In genomic region chr6:99521557-99522286, GRCh38 we compare ENCODE assay signal across 8 cellular contexts. TPM values are rescaled to one million over a fixed set of nuclear protein-coding genes. Genes with fewer than 3 reads are reported as not detected.
DNase-seq lines count a peak whose midpoint lies in the region; TF ChIP-seq lines count a peak whose summit lies in the region.

No MANE protein-coding gene starts in this region.

- no peaks in the 10 kb centered on the region for H4K20me1 ChIP-seq in H9 (ENCODE audit: control insufficient read depth, insufficient read depth, insufficient read length)

- H3K36me3 ChIP-seq in brain microvascular endothelial cell (replicated peaks) = no peaks in the 10 kb centered on the region
- no peaks in the 10 kb centered on the region for H3K36me3 ChIP-seq in suprapubic skin

- H3K4ac ChIP-seq in H9 (ENCODE audit: low read depth, low read length) = no peak overlapping the region; the same call in 1 of the 2 replicates

- peaks cover 0 to 8% (median under 1%) of the 10 kb centered on the region in 3 experiments; a peak in 6 of 7 replicates for H3K36me3 Mint-ChIP-seq in H9 (ENCODE audit: insufficient read depth in 1 of 3, low read depth in 3 of 3)

- no peak for TF ChIP-seq POLR2A in suprapubic skin (IDR thresholded peaks at IDR 0.05)

- peak overlapping the region; percentile 82 for H2BK120ac ChIP-seq in H9 (ENCODE audit: low read depth, low read length, poor library complexity, severe bottlenecking)

- no peak overlapping the region for H2BK15ac ChIP-seq in H9 (ENCODE audit: low read depth, low read length)

- H3K9me3 ChIP-seq in H9 (ENCODE audit: control insufficient read depth, low read depth, low read length) (no peaks in the 10 kb centered on the region), suprapubic skin (no peaks in the 10 kb centered on the region)

- no peak overlapping the region for H3K23ac ChIP-seq in H9 (ENCODE audit: insufficient read length, low read depth, low read length)

- H3T11ph ChIP-seq in H9 (ENCODE audit: low read length) = no peak overlapping the region

- H3K27me3 ChIP-seq in H9 (ENCODE audit: insufficient read depth, low read length) (no peaks in the 10 kb centered on the region), brain microvascular endothelial cell (replicated peaks) (no peaks in the 10 kb centered on the region), suprapubic skin (no peaks in the 10 kb centered on the region)

- peak overlapping the region; percentile 22 for H4K91ac ChIP-seq in H9 (ENCODE audit: insufficient read length, low read depth, low read length)

- H3K4me3 Mint-ChIP-seq in H9 = peak overlapping the region; percentile 96 to 99

- peak; percentile 51 for DNase-seq in NCI-H748 (lab: John Stamatoyannopoulos, UW; ENCODE audit: unreplicated experiment)
- no peak for DNase-seq in NCI-H748 treated with DMSO at 0.1 percent for 48 hours (lab: John Stamatoyannopoulos, UW)
- peak; percentile 41 for DNase-seq in H9
- no peak for DNase-seq in LNCaP clone FGC (ENCODE audit: low read depth)
- peak; percentile 59 for DNase-seq in brain microvascular endothelial cell
- peak; percentile 90 for DNase-seq in kidney glomerular epithelial cell (lab: John Stamatoyannopoulos, UW)
- no peak for DNase-seq in suprapubic skin (ENCODE audit: low spot score in 2 of 2)
- DNase-seq in NCI-H2081 treated with DMSO at 0.1 percent for 48 hours (lab: John Stamatoyannopoulos, UW) = no peak

- no peak overlapping the region for H2AK5ac ChIP-seq in H9 (ENCODE audit: insufficient read length, low read length)

- H2BK20ac ChIP-seq in H9 (ENCODE audit: low read depth, low read length, poor library complexity, severe bottlenecking) = no peak overlapping the region

- peak overlapping the region; percentile 77 for H3K4me2 ChIP-seq in H9 (ENCODE audit: insufficient read depth, insufficient read length, low read length)

- no peaks in the 10 kb centered on the region for H3K79me2 ChIP-seq in H9 (ENCODE audit: insufficient read depth, low read length)

- no peak overlapping the region for H2BK12ac ChIP-seq in H9 (ENCODE audit: insufficient read length, low read depth, low read length)

- peak overlapping the region; percentile 97; the same call in 1 of the 2 replicates for H3K14ac ChIP-seq in H9 (ENCODE audit: insufficient read depth, low read length)

- H3K56ac ChIP-seq in H9 (ENCODE audit: insufficient read length, low read depth, low read length) = peak overlapping the region; percentile 22

- peak overlapping the region; percentile 98 for H3K18ac ChIP-seq in H9 (ENCODE audit: insufficient read length, low read depth, low read length)

- H3K9ac ChIP-seq in H9 (ENCODE audit: extremely low read depth, insufficient read length, low read length) = peak overlapping the region; percentile 92

- peaks cover 0 to 4% of the 10 kb centered on the region in 2 experiments; a peak in 1 of 4 replicates for H3K4me1 Mint-ChIP-seq in H9

- peak overlapping the region; percentile 66 for H2BK5ac ChIP-seq in H9 (ENCODE audit: insufficient read length, low read length)

- H3K27ac ChIP-seq in H9 (ENCODE audit: insufficient read length, low read depth, low read length) (peak overlapping the region; percentile 59), brain microvascular endothelial cell (peak overlapping the region; percentile 68), suprapubic skin (peak overlapping the region; percentile 90)

- H3K4me1 ChIP-seq in H9 (ENCODE audit: insufficient read depth, low read length) (no peaks in the 10 kb centered on the region), suprapubic skin (peaks cover 14% of the 10 kb centered on the region)

- peak overlapping the region; percentile 92 for H2AFZ ChIP-seq in H9 (ENCODE audit: low read length)

- in situ Hi-C loops in brain microvascular endothelial cell (cut with HindIII; ENCODE audit: low pct_ligation_motif_present, low sequenced_read_pairs) = no loop called here

- no peak for TF ChIP-seq CTCF in H9 (conservative IDR thresholded peaks at IDR 0.05)
- no peak for TF ChIP-seq CTCF in LNCaP clone FGC (IDR thresholded peaks at IDR 0.05; ENCODE audit: control insufficient read depth, extremely low read depth, insufficient read depth)
- no peak for TF ChIP-seq CTCF in brain microvascular endothelial cell (IDR thresholded peaks at IDR 0.05; ENCODE audit: low read depth, low read length, missing control alignments)
- TF ChIP-seq CTCF in suprapubic skin (IDR thresholded peaks at IDR 0.05) = no peak

- peak overlapping the region; percentile 99 to 100 (median 99) for H3K27ac Mint-ChIP-seq in H9

- no peak for TF ChIP-seq EP300 in suprapubic skin (IDR thresholded peaks at IDR 0.05)

- H3K79me1 ChIP-seq in H9 (ENCODE audit: insufficient read depth, low read depth, low read length, poor library complexity, severe bottlenecking) = peaks cover 3% of the 10 kb centered on the region

- H3K4me3 ChIP-seq in LNCaP clone FGC (ENCODE audit: low read depth, low read length) (peak overlapping the region; percentile 95), brain microvascular endothelial cell (ENCODE audit: low read depth, low read length) (peak overlapping the region; percentile 97), suprapubic skin (peak overlapping the region; percentile 80)

- no peaks in the 10 kb centered on the region for H3K23me2 ChIP-seq in H9 (ENCODE audit: insufficient read length, low read depth, low read length, poor library complexity, severe bottlenecking)

- H3K27me3 Mint-ChIP-seq in H9 (ENCODE audit: low read depth) = no peaks in the 10 kb centered on the region

- H3K9me3 Mint-ChIP-seq in H9 = no peaks in the 10 kb centered on the region

- H4K5ac ChIP-seq in H9 (ENCODE audit: insufficient read length, low read depth, low read length) = peak overlapping the region; percentile 36

- WGBS in H9 (ENCODE audit: extremely low coverage, insufficient read length, low lambda C conversion rate) = no CpG with 5 or more reads among the region's 14 CpGs
- WGBS in suprapubic skin = 44% methylated on average over 14 of the region's 14 CpGs

- H4K8ac ChIP-seq in H9 (replicated peaks; ENCODE audit: insufficient read length, low read depth, low read length) = no peak overlapping the region

RNA-seq across cellular contexts. Expression of gene USP45, which starts 6.5 kb away (rescaled TPM):
- 15.9 and 17.0 TPM in 2 replicates for total RNA-seq in H9 (2021)
- total RNA-seq in suprapubic skin = 10 to 100 TPM in 2 of 4 donors, 1 to 10 TPM in 2; 6.5 to 31.2 (median 10.7) TPM

RNA-seq across cellular contexts. Expression of gene CCNC, which starts 46.7 kb away (rescaled TPM):
- total RNA-seq in H9 (2021) (109 and 112 TPM in 2 replicates), suprapubic skin (10 to 100 TPM; 38.4 to 63.4 (median 46.5) TPM)

Comparison
In these comparisons a context has a peak if more than half of its experiments do, and no peak if none do; other contexts are left out.
1. DNase-seq: peak in NCI-H748 (single experiment), H9 (single experiment), brain microvascular endothelial cell (single experiment) and kidney glomerular epithelial cell (single experiment); none in NCI-H748 treated with DMSO at 0.1 percent for 48 hours (single experiment), LNCaP clone FGC (single experiment), suprapubic skin (0 of 2) and NCI-H2081 treated with DMSO at 0.1 percent for 48 hours (single experiment).
2. Peak in every context shown above with its lines, with median percentiles within 50 percentile points of each other: H3K27ac ChIP-seq and H3K4me3 ChIP-seq.